19 cellular contexts compared by ENCODE assay signal in the genomic region with DNA sequence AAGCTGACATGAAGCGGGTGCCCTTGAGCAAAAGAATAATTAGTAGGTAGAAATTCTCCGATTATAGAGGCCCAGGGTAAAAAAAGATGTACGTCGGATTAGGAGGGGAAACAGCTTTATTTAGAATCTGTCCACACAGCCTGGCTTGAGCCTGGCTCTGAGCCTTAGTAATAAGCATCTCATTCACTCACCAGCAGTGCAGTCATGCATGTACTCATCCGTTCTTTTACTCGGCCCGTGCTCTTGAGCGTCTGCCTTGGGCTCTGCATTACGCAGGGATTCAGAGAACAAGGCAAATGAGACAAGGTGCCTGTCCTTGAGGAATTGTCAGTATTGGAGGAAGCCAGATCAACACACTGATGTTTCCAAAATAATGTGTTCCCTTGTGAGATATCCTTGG.
"Had no signal": no experiment of that assay in that cellular context is flagged by ENCODE, and none has a peak within 500 bp of the region (broad histone marks: within the 10 kb centered on the region; RNA-seq: fewer than 3 reads in every experiment).

No MANE protein-coding gene starts in this region.

- H3K27me3 ChIP-seq: cardiac muscle cell, foreskin keratinocyte, right atrium auricular region had no signal

- H3K27ac ChIP-seq: cardiac muscle cell, epithelial cell of prostate, foreskin keratinocyte, lower lobe of right lung, right atrium auricular region had no signal

- H3K9me3 ChIP-seq: lower lobe of right lung, right atrium auricular region had no signal

- H3K4me3 Mint-ChIP-seq: mesothelial cell of epicardium; nephron; stimulated activated naive CD8-positive, alpha-beta T cell treated with anti-CD3 and anti-CD28 coated beads, Interleukin-15, Interleukin-2, amounts not matched to agents 100 ng/mL and 50 ng/mL, for 24 hours had no signal

- H3K9me3 Mint-ChIP-seq: mesothelial cell of epicardium; nephron; stimulated activated naive CD8-positive, alpha-beta T cell treated with anti-CD3 and anti-CD28 coated beads, Interleukin-15, Interleukin-2, amounts not matched to agents 100 ng/mL and 50 ng/mL, for 24 hours had no signal

- ATAC-seq: foreskin keratinocyte, lower lobe of right lung had no signal

- H3K4me1 ChIP-seq: right atrium auricular region had no signal

- H3K27ac Mint-ChIP-seq: mesothelial cell of epicardium; stimulated activated naive CD8-positive, alpha-beta T cell treated with anti-CD3 and anti-CD28 coated beads, Interleukin-15, Interleukin-2, amounts not matched to agents 100 ng/mL and 50 ng/mL, for 24 hours had no signal

- H3K27me3 Mint-ChIP-seq: stimulated activated naive CD8-positive, alpha-beta T cell treated with anti-CD3 and anti-CD28 coated beads, Interleukin-15, Interleukin-2, amounts not matched to agents 100 ng/mL and 50 ng/mL, for 24 hours had no signal

- DNase-seq: activated CD4-positive, alpha-beta T cell treated with anti-CD3 and anti-CD28 coated beads, Interleukin-2, amount 50 U/mL, for 1 hour; activated CD4-positive, CD25-positive, alpha-beta regulatory T cell treated with anti-CD3 and anti-CD28 coated beads, Interleukin-2, amount 50 U/mL, for 72 hours; activated CD8-positive, alpha-beta memory T cell treated with anti-CD3 and anti-CD28 coated beads, Interleukin-2, amount 50 U/mL, for 48 hours; activated effector memory CD4-positive, alpha-beta T cell treated with anti-CD3 and anti-CD28 coated beads, Interleukin-2, amount 50 U/mL, for 16 hours; activated naive CD4-positive, alpha-beta T cell treated with anti-CD3 and anti-CD28 coated beads, Interleukin-2, amount 50 U/mL, for 16 hours; activated T-cell treated with anti-CD3 and anti-CD28 coated beads, Interleukin-2, amount 50 U/mL, for 48 hours; foreskin keratinocyte; hippocampal formation; lower lobe of right lung; occipital lobe; T-helper 1 cell; T1000; trophoblast cell had no signal
